In the genomic region with DNA sequence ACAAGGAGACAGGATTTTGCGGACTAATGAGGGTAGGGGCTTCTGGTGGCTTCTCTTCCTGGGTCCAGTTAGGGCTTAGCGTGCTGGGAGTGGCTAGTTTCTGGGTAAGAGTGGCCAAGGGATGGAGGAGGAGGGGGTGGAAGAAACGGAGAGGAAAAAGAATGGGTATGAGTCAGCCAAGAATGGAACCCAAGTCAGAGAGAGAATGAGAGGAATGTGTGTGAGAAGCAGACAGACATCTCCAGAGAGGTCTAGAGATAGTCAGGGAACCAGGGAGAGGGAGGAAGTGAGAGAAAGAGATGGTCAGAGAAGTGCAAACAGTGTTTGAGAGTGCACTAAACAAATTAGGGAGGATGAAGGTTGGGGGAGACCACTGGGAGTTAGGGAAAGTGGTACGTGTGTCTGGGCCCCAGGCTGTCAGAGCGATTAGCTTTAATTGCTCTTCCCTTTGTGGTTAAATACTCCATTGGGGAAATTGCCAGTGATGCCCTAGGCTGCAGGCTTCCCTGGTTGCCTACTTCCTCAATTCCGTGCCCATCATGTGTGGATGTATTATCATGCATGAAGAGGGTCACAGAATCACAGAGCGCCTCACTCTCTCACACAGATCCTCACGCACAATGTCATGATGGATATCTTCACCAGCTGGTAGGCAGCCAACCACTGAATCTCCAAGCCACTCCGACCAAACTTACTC, we compare ENCODE assay signal across 8 cellular contexts. TPM values are rescaled to one million over a fixed set of nuclear protein-coding genes. Genes with fewer than 3 reads are reported as not detected.
DNase-seq lines count a peak whose midpoint lies in the region; TF ChIP-seq lines count a peak whose summit lies in the region.

No MANE protein-coding gene starts in this region.

- CTCF ChIA-PET in A673 (lab: Charles Lee) = no interaction called here

- intact Hi-C loops in A673 (cut with micrococcal nuclease; ENCODE audit: unreplicated experiment) = no loop called here

- TF ChIP-seq CTCF in A673 (conservative IDR thresholded peaks at IDR 0.05; ENCODE audit: low read depth, low read length) = no peak
- no peak for TF ChIP-seq CTCF in GM20000 (IDR thresholded peaks at IDR 0.05; ENCODE audit: extremely low read depth, missing control alignments)
- no peak for TF ChIP-seq CTCF in neural crest cell (conservative IDR thresholded peaks at IDR 0.05)

- no peaks in the 10 kb centered on the region for H3K27me3 ChIP-seq in A673 (replicated peaks; ENCODE audit: insufficient read depth, low read depth, low read length, poor library complexity)

- H3K9me3 ChIP-seq in A673 (ENCODE audit: low read depth, low read length, poor library complexity, severe bottlenecking) = no peaks in the 10 kb centered on the region

- no peaks in the 10 kb centered on the region for H3K27me3 Mint-ChIP-seq in neural crest cell (ENCODE audit: low read depth)

- TSS peak; percentile 28 for BruUV-seq in A673 (replicated peaks; lab: Mats Ljungman, UMichigan)

- H3K9me3 Mint-ChIP-seq in neural crest cell = no peaks in the 10 kb centered on the region

- peak overlapping the region; percentile 88 for H3K4me3 ChIP-seq in A673 (ENCODE audit: low read depth, low read length, poor library complexity, severe bottlenecking)

- peaks cover 20% of the 10 kb centered on the region for H3K36me3 ChIP-seq in A673 (ENCODE audit: insufficient read depth, low read length, poor library complexity, severe bottlenecking)

- in situ Hi-C loops in SK-MEL-5 (cut with HindIII; ENCODE audit: low pct_unique_long_range_greater_than_20kb, low sequenced_read_pairs) = no loop called here

- no peak overlapping the region for H3K27ac ChIP-seq in A673 (ENCODE audit: low read depth, low read length, poor library complexity, severe bottlenecking)

- DNase-seq in A673 (ENCODE audit: low spot score) = no peak
- peak; percentile 38 for DNase-seq in GM20000 (ENCODE audit: low spot score)
- DNase-seq in SK-MEL-5 (ENCODE audit: low read depth, low spot score) = peak; percentile 9
- DNase-seq in epidermal melanocyte (ENCODE audit: insufficient read length, low spot score) = peak; percentile 90
- DNase-seq in neural crest cell (ENCODE audit: low read depth, low spot score) = no peak
- DNase-seq in NCI-H2029 (lab: John Stamatoyannopoulos, UW) = no peak
- no peak for DNase-seq in DMS 273 treated with DMSO at 0.1 percent for 48 hours (lab: John Stamatoyannopoulos, UW)
- no peak for DNase-seq in NCI-H146 treated with DMSO at 0.1 percent for 48 hours (lab: John Stamatoyannopoulos, UW; ENCODE audit: unreplicated experiment)

- peaks cover 5% of the 10 kb centered on the region for H3K36me3 Mint-ChIP-seq in neural crest cell (ENCODE audit: low read depth)

- peak overlapping the region; percentile 54 for H3K27ac Mint-ChIP-seq in neural crest cell (ENCODE audit: unreplicated experiment)

- peaks cover 69% of the 10 kb centered on the region for H3K4me1 Mint-ChIP-seq in neural crest cell

- POLR2A ChIA-PET in A673 (lab: Charles Lee; ENCODE audit: low non-redundant PET) = interaction anchor here (0.6 kb wide), 2 partner anchors 29 to 37 kb away, joined by 3 read pairs; no protein-coding TSS in a partner anchor

- peak overlapping the region; percentile 87 for H3K4me3 Mint-ChIP-seq in neural crest cell

- peaks cover 28% of the 10 kb centered on the region for H3K4me1 ChIP-seq in A673 (ENCODE audit: insufficient read depth, low read length, poor library complexity, severe bottlenecking)

RNA-seq across cellular contexts. Expression of gene PEA15, which starts 1.4 kb away (rescaled TPM):
- total RNA-seq in A673 (2021) = 69.6 and 87.7 TPM in 2 replicates
- total RNA-seq in SK-MEL-5 (2014; rRNA removed; shearing (Covaris generic)) = 51.9 and 59.8 TPM in 2 replicates
- 102 and 128 TPM in 2 replicates for polyA plus RNA-seq in SK-MEL-5 (2015; cell fraction: cytosol; rRNA removed)
- polyA plus RNA-seq in SK-MEL-5 (2015; cell fraction: nucleus; rRNA removed) = 19.7 and 40.9 TPM in 2 replicates
- total RNA-seq in neural crest cell = 113 and 117 TPM in 2 replicates

RNA-seq across cellular contexts. Expression of gene CASQ1, which starts 16.2 kb away (rescaled TPM):
- not detected in 2 replicates for total RNA-seq in A673 (2021)
- not detected in 2 replicates for total RNA-seq in SK-MEL-5 (2014; rRNA removed; shearing (Covaris generic))
- not detected in 2 replicates for polyA plus RNA-seq in SK-MEL-5 (2015; cell fraction: cytosol; rRNA removed)
- polyA plus RNA-seq in SK-MEL-5 (2015; cell fraction: nucleus; rRNA removed) = 0.99 TPM in 1 of 2 replicates, not detected in the other
- 0.16 and 0.26 TPM in 2 replicates for total RNA-seq in neural crest cell

RNA-seq across cellular contexts. Expression of gene ATP1A4, which starts 55.2 kb away (rescaled TPM):
- not detected in 2 replicates for total RNA-seq in A673 (2021)
- 0.11 TPM in 1 of 2 replicates, not detected in the other for total RNA-seq in SK-MEL-5 (2014; rRNA removed; shearing (Covaris generic))
- 0.39 TPM in 1 of 2 replicates, not detected in the other for polyA plus RNA-seq in SK-MEL-5 (2015; cell fraction: cytosol; rRNA removed)
- polyA plus RNA-seq in SK-MEL-5 (2015; cell fraction: nucleus; rRNA removed) = 1.6 TPM in 1 of 2 replicates, not detected in the other
- 0.20 and 0.35 TPM in 2 replicates for total RNA-seq in neural crest cell

RNA-seq across cellular contexts. Expression of gene DCAF8, which starts 55.8 kb away (rescaled TPM):
- total RNA-seq in A673 (2021) (108 and 115 TPM in 2 replicates), neural crest cell (124 and 130 TPM in 2 replicates)
- 61.5 and 62.1 TPM in 2 replicates for total RNA-seq in SK-MEL-5 (2014; rRNA removed; shearing (Covaris generic))
- 56.4 and 64.5 TPM in 2 replicates for polyA plus RNA-seq in SK-MEL-5 (2015; cell fraction: cytosol; rRNA removed)
- 650 and 810 TPM in 2 replicates for polyA plus RNA-seq in SK-MEL-5 (2015; cell fraction: nucleus; rRNA removed)

Comparison
In these comparisons a context has a peak if more than half of its experiments do, and no peak if none do; other contexts are left out.
1. DNase-seq: peak in GM20000 (single experiment), SK-MEL-5 (single experiment) and epidermal melanocyte (single experiment); none in A673 (single experiment), neural crest cell (single experiment), NCI-H2029 (single experiment), DMS 273 treated with DMSO at 0.1 percent for 48 hours (single experiment) and NCI-H146 treated with DMSO at 0.1 percent for 48 hours (single experiment).